Comparison of ENCODE assay signal across 8 cellular contexts in genomic region chr17:10050597-10051101, GRCh38.
DNase-seq lines count a peak whose midpoint lies in the region; ATAC-seq and TF ChIP-seq lines count a peak whose summit lies in the region.

No MANE protein-coding gene starts in this region.

- no peaks in the 10 kb centered on the region for H3K79me2 ChIP-seq in MM.1S (ENCODE audit: low read length)

- no peak overlapping the region for H3K9ac ChIP-seq in MM.1S (ENCODE audit: low read length)

- intact Hi-C loops in heart left ventricle (cut with DNase I): no loop called here

- H3K9me2 ChIP-seq in MM.1S (replicated peaks; ENCODE audit: insufficient read depth, low read length): no peaks in the 10 kb centered on the region

- H3K27ac ChIP-seq in MM.1S (ENCODE audit: low read length) (no peak overlapping the region), heart left ventricle (peak overlapping the region in 11 of 12 donors; percentile 30 to 89 (median 76))

- H3K4me1 ChIP-seq in MM.1S (ENCODE audit: low read length) (peaks cover 5% of the 10 kb centered on the region; the same call in 1 of the 2 replicates), heart left ventricle (peaks cover 0 to 61% (median 10%) of the 10 kb centered on the region in 12 donors)

- H3K4me1 Mint-ChIP-seq in stimulated activated naive CD8-positive, alpha-beta T cell treated with anti-CD3 and anti-CD28 coated beads, Interleukin-15, Interleukin-2, amounts not matched to agents 100 ng/mL and 50 ng/mL, for 24 hours (ENCODE audit: low read depth): peaks cover 50% of the 10 kb centered on the region
- H3K4me1 Mint-ChIP-seq in activated T-helper 17 cell treated with anti-CD3 and anti-CD28 coated beads, Interleukin-2, amount 50 U/mL, for 72 hours: no peaks in the 10 kb centered on the region

- no peaks in the 10 kb centered on the region for H4K20me1 ChIP-seq in MM.1S (ENCODE audit: insufficient read depth, low read length)

- H3K27me3 ChIP-seq in MM.1S (replicated peaks; ENCODE audit: insufficient read depth, low read length): peaks cover 4% of the 10 kb centered on the region; the same call in 1 of the 2 replicates
- no peaks in the 10 kb centered on the region for H3K27me3 ChIP-seq in heart left ventricle

- WGBS in heart left ventricle, 4 donors: 26 to 39% (median 32%) methylated on average over 3 of the region's 3 CpGs

- ATAC-seq in stimulated activated naive CD8-positive, alpha-beta T cell treated with anti-CD3 and anti-CD28 coated beads, Interleukin-15, Interleukin-2, amounts not matched to agents 100 U/mL and 50 U/mL, for 24 hours: no peak
- peak; percentile 27 to 80 (median 76) for ATAC-seq in heart left ventricle
- no peak for ATAC-seq in activated T-helper 17 cell treated with anti-CD3 and anti-CD28 coated beads, Interleukin-2, amount 50 U/mL, for 72 hours (replicated peaks)
- ATAC-seq in GM21786 (IDR thresholded peaks at IDR 0.05; ENCODE audit: unreplicated experiment): no peak

- H3F3A ChIP-seq in MM.1S (ENCODE audit: insufficient read depth, low read length): no peaks in the 10 kb centered on the region

- H3K27me3 Mint-ChIP-seq in stimulated activated naive CD8-positive, alpha-beta T cell treated with anti-CD3 and anti-CD28 coated beads, Interleukin-15, Interleukin-2, amounts not matched to agents 100 ng/mL and 50 ng/mL, for 24 hours: no peaks in the 10 kb centered on the region
- H3K27me3 Mint-ChIP-seq in activated T-helper 17 cell treated with anti-CD3 and anti-CD28 coated beads, Interleukin-2, amount 50 U/mL, for 72 hours: no peaks in the 10 kb centered on the region

- H3K36me3 ChIP-seq in MM.1S (replicated peaks; ENCODE audit: insufficient read depth, low read length) (no peaks in the 10 kb centered on the region), heart left ventricle (no peaks in the 10 kb centered on the region)

- no peaks in the 10 kb centered on the region for H3K36me3 Mint-ChIP-seq in stimulated activated naive CD8-positive, alpha-beta T cell treated with anti-CD3 and anti-CD28 coated beads, Interleukin-15, Interleukin-2, amounts not matched to agents 100 ng/mL and 50 ng/mL, for 24 hours (ENCODE audit: low read depth)
- no peaks in the 10 kb centered on the region for H3K36me3 Mint-ChIP-seq in activated T-helper 17 cell treated with anti-CD3 and anti-CD28 coated beads, Interleukin-2, amount 50 U/mL, for 72 hours (ENCODE audit: low read depth)

- no peaks in the 10 kb centered on the region for H3K9me3 Mint-ChIP-seq in stimulated activated naive CD8-positive, alpha-beta T cell treated with anti-CD3 and anti-CD28 coated beads, Interleukin-15, Interleukin-2, amounts not matched to agents 100 ng/mL and 50 ng/mL, for 24 hours
- no peaks in the 10 kb centered on the region for H3K9me3 Mint-ChIP-seq in activated T-helper 17 cell treated with anti-CD3 and anti-CD28 coated beads, Interleukin-2, amount 50 U/mL, for 72 hours

- DNase-seq in stimulated activated naive CD8-positive, alpha-beta T cell treated with anti-CD3 and anti-CD28 coated beads, Interleukin-15, Interleukin-2, amounts not matched to agents 100 U/mL and 50 U/mL, for 24 hours: no peak
- DNase-seq in MM.1S (peak; percentile 7), heart left ventricle (peak in 4 of 5 donors; percentile 67 to 70 (median 70)), NCI-H446 treated with DMSO at 0.1 percent for 48 hours (lab: John Stamatoyannopoulos, UW) (no peak)
- DNase-seq in effector CD4-positive, alpha-beta T cell: no peak

- peak overlapping the region; percentile 55 for H3K27ac Mint-ChIP-seq in stimulated activated naive CD8-positive, alpha-beta T cell treated with anti-CD3 and anti-CD28 coated beads, Interleukin-15, Interleukin-2, amounts not matched to agents 100 ng/mL and 50 ng/mL, for 24 hours
- H3K27ac Mint-ChIP-seq in activated T-helper 17 cell treated with anti-CD3 and anti-CD28 coated beads, Interleukin-2, amount 50 U/mL, for 72 hours: no peak overlapping the region

- no peak for TF ChIP-seq CTCF in MM.1S (IDR thresholded peaks at IDR 0.05; ENCODE audit: low read length)
- TF ChIP-seq CTCF in heart left ventricle (IDR thresholded peaks at IDR 0.05): no peak

- H3K4me3 Mint-ChIP-seq in stimulated activated naive CD8-positive, alpha-beta T cell treated with anti-CD3 and anti-CD28 coated beads, Interleukin-15, Interleukin-2, amounts not matched to agents 100 ng/mL and 50 ng/mL, for 24 hours: no peak overlapping the region
- no peak overlapping the region for H3K4me3 Mint-ChIP-seq in activated T-helper 17 cell treated with anti-CD3 and anti-CD28 coated beads, Interleukin-2, amount 50 U/mL, for 72 hours

- no peak overlapping the region for H2AFZ ChIP-seq in MM.1S (ENCODE audit: low read length)

- no peak overlapping the region for H3K4me2 ChIP-seq in MM.1S (ENCODE audit: low read depth, low read length)

- TF ChIP-seq POLR2A in heart left ventricle (IDR thresholded peaks at IDR 0.05): no peak

- no peak overlapping the region for H3K4me3 ChIP-seq in MM.1S (ENCODE audit: low read length)
- no peak overlapping the region for H3K4me3 ChIP-seq in heart left ventricle

- H3K9me3 ChIP-seq in MM.1S (replicated peaks; ENCODE audit: insufficient read depth, low read length) (no peaks in the 10 kb centered on the region), heart left ventricle (no peaks in the 10 kb centered on the region)

Comparison
In these comparisons a context has a peak if more than half of its experiments do, and no peak if none do; other contexts are left out.
1. ATAC-seq: peak in heart left ventricle (4 of 4); none in stimulated activated naive CD8-positive, alpha-beta T cell treated with anti-CD3 and anti-CD28 coated beads, Interleukin-15, Interleukin-2, amounts not matched to agents 100 U/mL and 50 U/mL, for 24 hours (single experiment), activated T-helper 17 cell treated with anti-CD3 and anti-CD28 coated beads, Interleukin-2, amount 50 U/mL, for 72 hours (single experiment) and GM21786 (single experiment).
2. DNase-seq: peak in MM.1S (single experiment) and heart left ventricle (4 of 5); none in stimulated activated naive CD8-positive, alpha-beta T cell treated with anti-CD3 and anti-CD28 coated beads, Interleukin-15, Interleukin-2, amounts not matched to agents 100 U/mL and 50 U/mL, for 24 hours (single experiment), NCI-H446 treated with DMSO at 0.1 percent for 48 hours (single experiment) and effector CD4-positive, alpha-beta T cell (single experiment).